Comparison of ENCODE assay signal across 8 cellular contexts in the genomic region with DNA sequence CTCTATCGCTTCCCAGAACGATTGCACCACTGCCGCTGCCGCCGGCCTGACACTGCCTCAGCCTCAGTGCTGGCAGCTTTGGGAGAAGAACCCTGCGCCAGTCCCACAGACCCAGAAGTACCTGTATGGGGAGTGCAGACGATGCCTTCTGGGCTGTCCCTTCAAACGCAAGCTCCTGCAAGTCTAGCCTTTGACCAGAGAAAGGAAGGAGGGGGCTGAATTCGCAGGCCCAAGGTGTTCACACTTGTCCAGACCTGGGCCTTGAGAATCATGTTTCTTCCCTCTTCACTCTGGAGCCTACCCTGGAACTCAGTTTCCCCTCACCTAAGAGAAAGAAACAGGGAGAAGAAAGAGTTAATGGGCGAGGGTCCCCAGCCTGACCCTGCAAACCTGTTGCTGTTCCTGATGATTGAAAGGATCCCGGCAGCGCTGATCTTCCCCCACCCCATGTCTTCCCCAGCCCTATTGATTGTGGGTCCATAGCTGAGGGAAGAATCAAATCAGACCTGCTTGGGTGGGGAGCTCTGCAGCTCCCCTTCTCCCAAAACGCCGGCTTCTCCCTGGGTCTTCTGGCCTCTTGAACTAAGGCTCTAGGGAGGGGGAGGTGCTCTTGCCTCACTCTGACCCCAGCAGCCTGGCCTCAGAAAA. TPM values are rescaled to one million over a fixed set of nuclear protein-coding genes. Genes with fewer than 3 reads are reported as not detected.
DNase-seq lines count a peak whose midpoint lies in the region; ATAC-seq and TF ChIP-seq lines count a peak whose summit lies in the region.

No MANE protein-coding gene starts in this region.

- H3K4me1 Mint-ChIP-seq in Caco-2 (ENCODE audit: low read depth, unreplicated experiment): no peaks in the 10 kb centered on the region
- peaks cover 38% of the 10 kb centered on the region for H3K4me1 Mint-ChIP-seq in activated CD8-positive, alpha-beta memory T cell treated with anti-CD3 and anti-CD28 coated beads, Interleukin-2, amount 10 ng/mL, durations not matched to agents 7 days and 5 days

- H3K36me3 ChIP-seq in Caco-2 (ENCODE audit: control insufficient read depth, insufficient read depth, low read length): no peaks in the 10 kb centered on the region
- H3K36me3 ChIP-seq in gastroesophageal sphincter: peaks cover 0 to 23% of the 10 kb centered on the region in 2 donors
- H3K36me3 ChIP-seq in sigmoid colon: peaks cover 1 to 23% (median 12%) of the 10 kb centered on the region in 4 donors

- no peak for DNase-seq in Caco-2
- no peak for DNase-seq in RWPE1 (ENCODE audit: low spot score)
- no peak for DNase-seq in sigmoid colon
- no peak for DNase-seq in cerebellum (ENCODE audit: low spot score)
- no peak for DNase-seq in activated CD8-positive, alpha-beta memory T cell treated with anti-CD3 and anti-CD28 coated beads, Interleukin-2, amount 10 ng/mL, durations not matched to agents 7 days and 5 days

- peak in 1 of 2 donors; percentile 18 for TF ChIP-seq POLR2A in gastroesophageal sphincter (IDR thresholded peaks at IDR 0.05)
- no peak for TF ChIP-seq POLR2A in sigmoid colon (IDR thresholded peaks at IDR 0.05)

- peaks cover 38% of the 10 kb centered on the region for H3K4me1 ChIP-seq in Caco-2
- peaks cover 12 to 99% (median 53%) of the 10 kb centered on the region in 3 donors for H3K4me1 ChIP-seq in gastroesophageal sphincter
- H3K4me1 ChIP-seq in sigmoid colon: peaks cover 0 to 81% (median 66%) of the 10 kb centered on the region in 4 donors

- POLR2A ChIA-PET in Caco-2 (lab: Charles Lee): interaction anchor here (0.5 to 1.0 kb wide), 3 partner anchors 21 to 211 kb away, joined by 3 to 5 read pairs (median 3); partner anchors contain the start of genes C2CD2L and CBL
- POLR2A ChIA-PET in RWPE1 (lab: Yijun Ruan, JAX; ENCODE audit: low non-redundant PET): interaction anchor here (0.6 kb wide), 3 partner anchors 11 to 232 kb away, joined by 3 to 9 read pairs (median 6); no protein-coding TSS in a partner anchor

- ATAC-seq in gastroesophageal sphincter (no peak), HG02973 (IDR thresholded peaks at IDR 0.05; ENCODE audit: unreplicated experiment) (no peak), HG02981 (IDR thresholded peaks at IDR 0.05; ENCODE audit: unreplicated experiment) (no peak)
- no peak for ATAC-seq in activated CD8-positive, alpha-beta memory T cell treated with anti-CD3 and anti-CD28 coated beads, Interleukin-2, amount 10 ng/mL, durations not matched to agents 7 days and 5 days

- H3K4me3 ChIP-seq in Caco-2 (ENCODE audit: low read depth, low read length): no peak overlapping the region
- peak overlapping the region; percentile 70 to 87 for H3K4me3 ChIP-seq in gastroesophageal sphincter
- peak overlapping the region; percentile 62 to 90 (median 76) for H3K4me3 ChIP-seq in sigmoid colon

- 66 to 72% methylated on average over 2 to 3 of the region's 14 CpGs for WGBS in gastroesophageal sphincter (ENCODE audit: low coverage in 1 of 2), 2 donors
- 71 to 72% methylated on average over 14 of the region's 14 CpGs for WGBS in sigmoid colon, 2 donors

- H3K9me3 ChIP-seq in Caco-2 (no peaks in the 10 kb centered on the region), gastroesophageal sphincter (no peaks in the 10 kb centered on the region), sigmoid colon (no peaks in the 10 kb centered on the region)

- H3K36me3 Mint-ChIP-seq in Caco-2 (ENCODE audit: insufficient read depth, unreplicated experiment): peaks cover 5% of the 10 kb centered on the region
- H3K36me3 Mint-ChIP-seq in activated CD8-positive, alpha-beta memory T cell treated with anti-CD3 and anti-CD28 coated beads, Interleukin-2, amount 10 ng/mL, durations not matched to agents 7 days and 5 days: no peaks in the 10 kb centered on the region

- H3K27me3 ChIP-seq in Caco-2 (replicated peaks; ENCODE audit: control insufficient read depth, insufficient read depth, low read length): peaks cover 7% of the 10 kb centered on the region
- no peaks in the 10 kb centered on the region for H3K27me3 ChIP-seq in gastroesophageal sphincter
- no peaks in the 10 kb centered on the region for H3K27me3 ChIP-seq in sigmoid colon

- intact Hi-C loops in Caco-2 (cut with micrococcal nuclease; ENCODE audit: unreplicated experiment): loop anchor here (10.0 kb wide), 1 partner anchor 113 kb away; the partner anchor contains the start of gene CBL
- intact Hi-C loops in sigmoid colon (cut with DNase I): loop anchor here (2.0 kb wide), 1 partner anchor 223 kb away; a partner anchor contains a TSS

- TF ChIP-seq CTCF in Caco-2 (IDR thresholded peaks at IDR 0.05; ENCODE audit: insufficient read depth in 1 of 2, low read depth in 1 of 2, low read length in 1 of 2, severe bottlenecking in 1 of 2, unreplicated experiment in 1 of 2) (no peak), RWPE1 (conservative IDR thresholded peaks at IDR 0.05; ENCODE audit: low read depth) (no peak), gastroesophageal sphincter (IDR thresholded peaks at IDR 0.05) (no peak), sigmoid colon (IDR thresholded peaks at IDR 0.05) (no peak)

- BruUV-seq in Caco-2 (replicated peaks; lab: Mats Ljungman, UMichigan): no TSS peak

- CTCF ChIA-PET in Caco-2 (lab: Charles Lee): interaction anchor here (0.8 to 2.3 kb wide), 4 partner anchors 20 to 157 kb away, joined by 3 to 14 read pairs (median 6); partner anchors contain the start of gene C1QTNF5
- CTCF ChIA-PET in RWPE1 (lab: Yijun Ruan, JAX): interaction anchor here (0.6 to 2.0 kb wide), 5 partner anchors 20 to 1510 kb away, joined by 3 to 5 read pairs (median 4); no protein-coding TSS in a partner anchor
- CTCF ChIA-PET in activated CD8-positive, alpha-beta memory T cell treated with anti-CD3 and anti-CD28 coated beads, Interleukin-2, amount 10 ng/mL, durations not matched to agents 7 days and 5 days (lab: Charles Lee): interaction anchor here (0.6 to 5.0 kb wide), 6 partner anchors 8 to 111 kb away, joined by 3 to 19 read pairs (median 4); partner anchors contain the start of gene CBL

- H3K27ac Mint-ChIP-seq in Caco-2 (ENCODE audit: unreplicated experiment): no peak overlapping the region
- H3K27ac Mint-ChIP-seq in activated CD8-positive, alpha-beta memory T cell treated with anti-CD3 and anti-CD28 coated beads, Interleukin-2, amount 10 ng/mL, durations not matched to agents 7 days and 5 days: no peak overlapping the region

- H3K27ac ChIP-seq in RWPE1 (peak overlapping the region; percentile 91), gastroesophageal sphincter (peak overlapping the region; percentile 90 to 99 (median 98)), sigmoid colon (peak overlapping the region; percentile 93 to 99 (median 96))

- TF ChIP-seq EP300 in gastroesophageal sphincter (IDR thresholded peaks at IDR 0.05) (no peak), sigmoid colon (IDR thresholded peaks at IDR 0.05) (no peak)

- H3K27me3 Mint-ChIP-seq in Caco-2 (ENCODE audit: insufficient read depth, unreplicated experiment): peaks cover 5% of the 10 kb centered on the region
- peaks cover 34% of the 10 kb centered on the region for H3K27me3 Mint-ChIP-seq in activated CD8-positive, alpha-beta memory T cell treated with anti-CD3 and anti-CD28 coated beads, Interleukin-2, amount 10 ng/mL, durations not matched to agents 7 days and 5 days

- no peaks in the 10 kb centered on the region for H3K9me3 Mint-ChIP-seq in Caco-2 (ENCODE audit: unreplicated experiment)
- H3K9me3 Mint-ChIP-seq in activated CD8-positive, alpha-beta memory T cell treated with anti-CD3 and anti-CD28 coated beads, Interleukin-2, amount 10 ng/mL, durations not matched to agents 7 days and 5 days (ENCODE audit: low read depth): no peaks in the 10 kb centered on the region

- H3K4me3 Mint-ChIP-seq in Caco-2 (ENCODE audit: unreplicated experiment): peak overlapping the region; percentile 76
- H3K4me3 Mint-ChIP-seq in activated CD8-positive, alpha-beta memory T cell treated with anti-CD3 and anti-CD28 coated beads, Interleukin-2, amount 10 ng/mL, durations not matched to agents 7 days and 5 days: no peak overlapping the region

RNA-seq across cellular contexts. Expression of gene MCAM, which starts 0.8 kb away (rescaled TPM):
- total RNA-seq in Caco-2 (2022) (8.3 and 9.8 TPM in 2 replicates), gastroesophageal sphincter (1,000 to 10,000 TPM in 3 of 4 donors, 100 to 1,000 TPM in 1; 702 to 1,904 (median 1,177) TPM), sigmoid colon (1,000 to 10,000 TPM in 1 of 4 donors, 100 to 1,000 TPM in 3; 628 to 1,033 (median 813) TPM), cerebellum (12.1 TPM)
- polyA plus RNA-seq in sigmoid colon: 10 to 100 TPM in 1 of 3 donors, 1 to 10 TPM in 2; 2.1 to 51.5 (median 4.8) TPM
- total RNA-seq in activated CD8-positive, alpha-beta memory T cell treated with anti-CD3 and anti-CD28 coated beads, Interleukin-2, amount 10 ng/mL, durations not matched to agents 7 days and 5 days: 1 to 10 TPM; 2.5 to 3.9 TPM

RNA-seq across cellular contexts. Expression of gene RNF26, which starts 16.6 kb away (rescaled TPM):
- 85.8 and 92.7 TPM in 2 replicates for total RNA-seq in Caco-2 (2022)
- 10 to 100 TPM; 13.0 to 39.6 (median 17.1) TPM for total RNA-seq in gastroesophageal sphincter
- 10 to 100 TPM in 3 of 4 donors, 1 to 10 TPM in 1; 9.8 to 18.3 (median 11.8) TPM for total RNA-seq in sigmoid colon
- 10 to 100 TPM in 1 of 3 donors, 1 to 10 TPM in 2; 6.2 to 26.1 (median 7.2) TPM for polyA plus RNA-seq in sigmoid colon
- total RNA-seq in cerebellum: 3.8 TPM
- total RNA-seq in activated CD8-positive, alpha-beta memory T cell treated with anti-CD3 and anti-CD28 coated beads, Interleukin-2, amount 10 ng/mL, durations not matched to agents 7 days and 5 days: 10 to 100 TPM; 38.7 to 42.1 TPM

RNA-seq across cellular contexts. Expression of gene C1QTNF5, which starts 23.0 kb away (rescaled TPM):
- total RNA-seq in Caco-2 (2022) (0.56 and 1.2 TPM in 2 replicates), gastroesophageal sphincter (10 to 100 TPM; 44.3 to 52.1 (median 45.6) TPM), sigmoid colon (10 to 100 TPM; 23.2 to 35.2 (median 32.4) TPM), cerebellum (3.4 TPM)
- 10 to 100 TPM in 1 of 3 donors, 1 to 10 TPM in 2; 4.9 to 12.5 (median 5.4) TPM for polyA plus RNA-seq in sigmoid colon
- total RNA-seq in activated CD8-positive, alpha-beta memory T cell treated with anti-CD3 and anti-CD28 coated beads, Interleukin-2, amount 10 ng/mL, durations not matched to agents 7 days and 5 days: not detected

RNA-seq across cellular contexts. Expression of gene MFRP, which starts 28.8 kb away (rescaled TPM):
- total RNA-seq in Caco-2 (2022) (not detected in 2 replicates), gastroesophageal sphincter (under 1 TPM in 1 of 4 donors, not detected in 3; 0.15 TPM), sigmoid colon (under 1 TPM in 1 of 4 donors, not detected in 3; 0.14 TPM), cerebellum (not detected)
- polyA plus RNA-seq in sigmoid colon: not detected
- total RNA-seq in activated CD8-positive, alpha-beta memory T cell treated with anti-CD3 and anti-CD28 coated beads, Interleukin-2, amount 10 ng/mL, durations not matched to agents 7 days and 5 days: not detected

Comparison
In these comparisons a context has a peak if more than half of its experiments do, and no peak if none do; other contexts are left out.
1. RNA of gene MCAM, which starts 0.8 kb away (total RNA-seq): 702 to 1,904 TPM in gastroesophageal sphincter and 628 to 1,033 TPM in sigmoid colon; 12.1 TPM in cerebellum (single experiment), 8.3 to 9.8 TPM in Caco-2 and 2.5 to 3.9 TPM in activated CD8-positive, alpha-beta memory T cell treated with anti-CD3 and anti-CD28 coated beads, Interleukin-2, amount 10 ng/mL, durations not matched to agents 7 days and 5 days; every median in the first group is over 10 times any median in the second.
2. Peak in every context shown above with its lines, with median percentiles within 50 percentile points of each other: H3K27ac ChIP-seq.